Comparison of ENCODE assay signal across 8 cellular contexts in the genomic region with DNA sequence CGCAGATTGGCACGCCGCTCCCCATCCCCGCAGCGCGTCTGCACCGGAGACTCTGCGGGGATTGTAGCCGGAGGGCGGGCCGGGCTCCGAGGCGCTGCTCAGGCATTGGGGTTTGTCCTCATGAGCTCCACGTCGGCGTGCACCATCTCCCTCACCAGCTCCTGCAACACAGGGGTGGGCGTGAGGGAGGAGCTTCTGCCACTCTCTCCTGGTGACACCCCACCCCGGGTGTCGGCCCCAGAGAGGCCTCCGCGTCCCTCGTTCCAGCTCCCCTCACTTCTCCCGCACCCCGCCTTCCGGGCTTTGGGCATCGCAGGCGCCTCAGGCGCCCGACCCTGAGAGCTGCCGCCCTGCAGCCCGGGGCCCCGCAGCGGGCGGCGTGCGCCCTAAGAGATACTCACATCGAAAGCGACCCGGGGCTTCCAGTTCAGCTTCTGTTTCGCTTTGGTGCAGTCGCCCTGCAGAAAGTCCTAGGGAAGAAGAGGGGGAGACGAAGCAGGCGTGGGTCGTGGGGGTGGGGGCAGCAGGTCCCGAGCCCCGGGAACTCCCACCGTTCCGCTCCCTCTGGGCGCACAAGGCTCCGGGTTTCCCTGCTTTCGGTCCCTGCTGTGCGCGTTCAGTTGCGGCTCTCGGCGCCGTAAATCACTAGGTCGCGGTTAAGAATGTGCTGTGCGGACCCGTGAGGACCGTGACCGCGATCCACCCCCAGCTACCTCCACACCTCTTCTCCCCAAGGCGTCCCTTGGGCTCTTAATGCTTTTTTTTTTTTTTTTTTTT. TPM values are rescaled to one million over a fixed set of nuclear protein-coding genes. Genes with fewer than 3 reads are reported as not detected.
DNase-seq lines count a peak whose midpoint lies in the region; ATAC-seq and TF ChIP-seq lines count a peak whose summit lies in the region.

No MANE protein-coding gene starts in this region.

- TF ChIP-seq CTCF in WTC11 (IDR thresholded peaks at IDR 0.05) (no peak), heart left ventricle (IDR thresholded peaks at IDR 0.05) (no peak)

- peak overlapping the region; percentile 34 to 86 (median 64) for H3K4me3 ChIP-seq in heart left ventricle

- ATAC-seq in GM19035 (IDR thresholded peaks at IDR 0.05; ENCODE audit: unreplicated experiment), result peak; percentile 53
- ATAC-seq in WTC11, result peak; percentile 7
- ATAC-seq in heart left ventricle, result peak in 3 of 4 donors; percentile 23 to 44 (median 35)
- peak; percentile 33 for ATAC-seq in sciatic nerve

- H3K36me3 Mint-ChIP-seq in WTC11, result no peaks in the 10 kb centered on the region

- intact Hi-C loops in heart left ventricle (cut with DNase I) (no loop called here), sciatic nerve (cut with DNase I) (loop anchor here (2.0 kb wide), 1 partner anchor 13 kb away; no protein-coding TSS in a partner anchor)

- H3K27me3 Mint-ChIP-seq in WTC11 (ENCODE audit: low read depth), result peaks cover 99% of the 10 kb centered on the region

- H3K4me3 Mint-ChIP-seq in WTC11, result peak overlapping the region; percentile 63

- H3K4me1 Mint-ChIP-seq in WTC11, result peaks cover 27% of the 10 kb centered on the region

- peaks cover 0 to 32% (median 15%) of the 10 kb centered on the region in 12 donors for H3K4me1 ChIP-seq in heart left ventricle

- peaks cover 0 to 74% (median 45%) of the 10 kb centered on the region in 9 donors for H3K27me3 ChIP-seq in heart left ventricle

- H3K9me3 ChIP-seq in heart left ventricle, result no peaks in the 10 kb centered on the region

- peak overlapping the region in 11 of 12 donors; percentile 41 to 90 (median 73) for H3K27ac ChIP-seq in heart left ventricle

- CTCF ChIA-PET in WTC11 (lab: Charles Lee), result interaction anchor here (0.6 to 3.5 kb wide), 6 partner anchors 13 to 730 kb away, joined by 3 to 19 read pairs (median 4); no protein-coding TSS in a partner anchor

- H3K36me3 ChIP-seq in heart left ventricle, result no peaks in the 10 kb centered on the region

- 5 to 14% (median 13%) methylated on average over 46 to 65 of the region's 65 CpGs for WGBS in heart left ventricle, 4 donors

- POLR2A ChIA-PET in WTC11 (lab: Charles Lee), result interaction anchor here (0.6 to 0.9 kb wide), 3 partner anchors 9 to 17 kb away, joined by 3 read pairs; no protein-coding TSS in a partner anchor

- H3K9me3 Mint-ChIP-seq in WTC11, result no peaks in the 10 kb centered on the region

- TF ChIP-seq POLR2A in heart left ventricle (IDR thresholded peaks at IDR 0.05), result no peak

- H3K27ac Mint-ChIP-seq in WTC11, result no peak overlapping the region

- DNase-seq in WTC11 (ENCODE audit: low spot score) (peak; percentile 51), heart left ventricle (peak in 1 of 5 donors; percentile 32), sciatic nerve (ENCODE audit: low spot score) (no peak), COLO829 (ENCODE audit: low spot score) (no peak), MV-4-11 (lab: John Stamatoyannopoulos, UW) (no peak), GF-D8 (lab: John Stamatoyannopoulos, UW) (no peak)
- DNase-seq in effector CD8-positive, alpha-beta T cell (lab: John Stamatoyannopoulos, UW), result no peak

TF ChIP-seq in WTC11, 78 proteins besides CTCF, POLR2A, EP300 and RAD21:
- TF ChIP-seq ZNF423 (CRISPR knock-in tag; IDR thresholded peaks at IDR 0.05), result peak; percentile 2; the same call in 1 of the 2 replicates
- no peak for TF ChIP-seq JAZF1 (CRISPR knock-in tag; IDR thresholded peaks at IDR 0.05)
TF ChIP-seq in WTC11: peak in this region for 1.

RNA-seq across cellular contexts. Expression of a gene that starts 14.5 kb away (rescaled TPM):
- 6.1 to 10.7 TPM (median 7.2 TPM) in 3 replicates for total RNA-seq in WTC11 (2021)
- 1 to 10 TPM; 1.8 to 6.3 (median 3.5) TPM for total RNA-seq in heart left ventricle
- 1 to 10 TPM; 2.1 to 2.9 TPM for polyA plus RNA-seq in heart left ventricle
- total RNA-seq in sciatic nerve, result 61.8 TPM
